In the genomic region with DNA sequence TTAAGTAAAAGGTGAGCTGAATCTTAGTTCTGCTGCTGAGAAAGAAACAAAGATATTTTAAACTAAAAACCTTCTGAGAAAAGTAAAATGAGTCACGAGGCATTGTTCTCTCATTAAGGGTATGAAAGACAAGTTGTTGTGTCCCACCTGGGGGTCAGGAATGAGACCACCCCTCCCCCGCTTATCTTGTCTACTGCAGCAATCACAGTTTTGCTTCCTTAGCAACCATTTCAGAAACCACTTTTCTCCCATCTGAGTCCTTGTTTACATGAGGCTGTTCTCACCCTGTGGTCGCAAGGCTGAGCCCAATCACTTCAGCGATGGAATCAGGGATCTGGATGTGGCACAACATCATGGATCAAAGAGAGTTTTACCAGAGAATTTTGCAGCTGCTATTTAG, we compare ENCODE assay signal across 26 cellular contexts.
DNase-seq lines count a peak whose midpoint lies in the region; ATAC-seq and TF ChIP-seq lines count a peak whose summit lies in the region.
"Had no signal": no experiment of that assay in that cellular context is flagged by ENCODE, and none has a peak within 500 bp of the region (broad histone marks: within the 10 kb centered on the region; RNA-seq: fewer than 3 reads in every experiment).

No MANE protein-coding gene starts in this region.

- peaks cover 16% of the 10 kb centered on the region for H3K4me1 ChIP-seq in ES-I3 (ENCODE audit: insufficient read depth, low read length)
- no peaks in the 10 kb centered on the region for H3K4me1 ChIP-seq in psoas muscle
- H3K4me1 ChIP-seq: A549, esophagus squamous epithelium, left lung, parathyroid adenoma, upper lobe of right lung had no signal

- DNase-seq in NCI-H748 treated with DMSO at 0.1 percent for 48 hours (lab: John Stamatoyannopoulos, UW), result peak; percentile 20
- DNase-seq in iPS DF 19.7 (ENCODE audit: low read depth, low spot score), result peak; percentile 56
- no peak for DNase-seq in left cardiac atrium
- no peak for DNase-seq in KBM-7
- no peak for DNase-seq in psoas muscle
- DNase-seq in SIG-M5 (lab: John Stamatoyannopoulos, UW), result no peak
- DNase-seq: activated CD4-positive, alpha-beta T cell treated with anti-CD3 and anti-CD28 coated beads for 4 hours; activated effector memory CD4-positive, alpha-beta T cell treated with anti-CD3 and anti-CD28 coated beads, Interleukin-2, amount 50 U/mL, for 16 hours; activated T-cell treated with anti-CD3 and anti-CD28 coated beads for 4 hours; AML-193; CD8-positive, alpha-beta memory T cell; DMS 273 treated with DMSO at 0.1 percent for 48 hours; esophagus squamous epithelium; GF-D8; left lung; NCI-H1048; NCI-H187; NCI-H524; SHP77; stimulated activated naive B cell treated with anti-CD40 and anti-IgM and Interleukin-4, amounts not matched to agents 10 μg/mL and 1 μg/mL and 100 μg/mL, for 72 hours; upper lobe of right lung had no signal

- in situ Hi-C loops in KBM-7 (cut with MboI; ENCODE audit: low pct_unique_long_range_greater_than_20kb, low sequenced_read_pairs), result no loop called here

- intact Hi-C loops in left cardiac atrium (cut with DNase I), result no loop called here
- intact Hi-C loops in psoas muscle (cut with DNase I), result no loop called here

- no peaks in the 10 kb centered on the region for H3K27me3 ChIP-seq in psoas muscle (ENCODE audit: insufficient read depth in 3 of 3, low read length in 2 of 3)
- H3K27me3 ChIP-seq: esophagus squamous epithelium, left lung, upper lobe of right lung had no signal

- H3K27ac ChIP-seq in 22Rv1 (peak overlapping the region; percentile 48), psoas muscle (no peak overlapping the region)
- H3K27ac ChIP-seq: A549, esophagus squamous epithelium, left lung, parathyroid adenoma, skin epidermis, upper lobe of right lung had no signal

- H3K9me3 ChIP-seq in ES-I3 (ENCODE audit: control insufficient read depth, insufficient read depth, low read length) (peaks cover 3% of the 10 kb centered on the region), psoas muscle (no peaks in the 10 kb centered on the region)
- H3K9me3 ChIP-seq: upper lobe of right lung had no signal

- peak overlapping the region; percentile 14; the same call in 1 of the 2 replicates for H3K9ac ChIP-seq in ES-I3 (ENCODE audit: low read depth, low read length)
- H3K9ac ChIP-seq: parathyroid adenoma had no signal

- H3K4me3 ChIP-seq in psoas muscle, result no peak overlapping the region
- H3K4me3 ChIP-seq: A549, esophagus squamous epithelium, left lung, skin epidermis, upper lobe of right lung had no signal

- no peaks in the 10 kb centered on the region; the same call in 1 of the 2 replicates for H3K36me3 ChIP-seq in ES-I3 (ENCODE audit: insufficient read depth, low read length)
- no peaks in the 10 kb centered on the region for H3K36me3 ChIP-seq in psoas muscle (ENCODE audit: insufficient read depth in 1 of 2, low read depth in 1 of 2)
- H3K36me3 ChIP-seq: esophagus squamous epithelium, left lung, upper lobe of right lung had no signal

- ATAC-seq in left cardiac atrium, result no peak
- no peak for ATAC-seq in psoas muscle
- ATAC-seq: A549; left lung; stimulated activated naive B cell treated with anti-CD40 and anti-IgM and Interleukin-4, amounts not matched to agents 10 μg/mL and 1 μg/mL and 100 μg/mL, for 72 hours; upper lobe of right lung had no signal

- no peak for TF ChIP-seq CTCF in 22Rv1 (IDR thresholded peaks at IDR 0.05)
- no peak for TF ChIP-seq CTCF in psoas muscle (IDR thresholded peaks at IDR 0.05)

- WGBS in psoas muscle, 3 donors, result 75 to 79% (median 78%) methylated on average over 4 of the region's 4 CpGs

Comparison
In these comparisons a context has a peak if more than half of its experiments do, and no peak if none do; other contexts are left out.
1. DNase-seq: peak in NCI-H748 treated with DMSO at 0.1 percent for 48 hours (single experiment) and iPS DF 19.7 (single experiment); none in left cardiac atrium (single experiment), KBM-7 (single experiment), psoas muscle (0 of 2) and SIG-M5 (single experiment).